15 cellular contexts compared by ENCODE assay signal in genomic region chr2:68799615-68800400, GRCh38.
DNase-seq lines count a peak whose midpoint lies in the region; ATAC-seq, FAIRE-seq and TF ChIP-seq lines count a peak whose summit lies in the region.
"Had no signal": no experiment of that assay in that cellular context is flagged by ENCODE, and none has a peak within 500 bp of the region (broad histone marks: within the 10 kb centered on the region; RNA-seq: fewer than 3 reads in every experiment).

No MANE protein-coding gene starts in this region.

- TF ChIP-seq POLR2A in gastrocnemius medialis (IDR thresholded peaks at IDR 0.05) (no peak), GM12892 (IDR thresholded peaks at IDR 0.05; ENCODE audit: low read depth, low read length) (no peak)

- peak overlapping the region in 4 of 11 experiments; percentile 5 to 95 (median 35); a peak in 5 of 22 replicates for H3K4me2 ChIP-seq in BLaER1 treated with 17β-estradiol and CSF1 and Interleukin-3, amounts not matched to agents 10 nM and 100 nM
- H3K4me2 ChIP-seq in GM23338: no peak overlapping the region
- peak overlapping the region; percentile 98 for H3K4me2 ChIP-seq in keratinocyte (ENCODE audit: control insufficient read depth, extremely low read depth, insufficient read depth, low read depth, low read length)

- peaks cover 0 to 28% (median 6%) of the 10 kb centered on the region in 11 experiments; a peak in 14 of 22 replicates for H3K9me3 ChIP-seq in BLaER1 treated with 17β-estradiol and CSF1 and Interleukin-3, amounts not matched to agents 10 nM and 100 nM (replicated peaks in 1 of 11)
- H3K9me3 ChIP-seq in keratinocyte (ENCODE audit: control insufficient read depth, low read depth, low read length) (no peaks in the 10 kb centered on the region), gastrocnemius medialis (no peaks in the 10 kb centered on the region)
- H3K9me3 ChIP-seq: left lung had no signal

- H3K9me2 ChIP-seq in GM23338 (ENCODE audit: insufficient read depth): peaks cover 8% of the 10 kb centered on the region; the same call in 1 of the 2 replicates

- intact Hi-C loops in gastrocnemius medialis (cut with DNase I; ENCODE audit: low total_unique reads): no loop called here

- H3K27ac ChIP-seq in BLaER1 treated with 17β-estradiol and CSF1 and Interleukin-3, amounts not matched to agents 10 nM and 100 nM: peak overlapping the region in 6 of 11 experiments; percentile 3 to 86 (median 37); a peak in 7 of 22 replicates
- H3K27ac ChIP-seq in GM23338 (ENCODE audit: low read depth) (no peak overlapping the region), keratinocyte (ENCODE audit: control insufficient read depth, insufficient read depth, low read length) (peak overlapping the region; percentile 86), gastrocnemius medialis (no peak overlapping the region)

- in situ Hi-C loops in gastrocnemius medialis (cut with MboI; ENCODE audit: low sequenced_read_pairs in 4 of 4) (no loop called here), KBM-7 (cut with MboI; ENCODE audit: low pct_unique_long_range_greater_than_20kb, low sequenced_read_pairs) (no loop called here)

- H2AFZ ChIP-seq in GM23338 (no peak overlapping the region), keratinocyte (ENCODE audit: control insufficient read depth, low read length) (peak overlapping the region; percentile 77)

- H3K9me3 Mint-ChIP-seq in GM23338 (no peaks in the 10 kb centered on the region; the same call in 2 of the 3 replicates), T-cell (peaks cover 0 to 5% (median 4%) of the 10 kb centered on the region in 3 donors)

- DNase-seq in GM23338 (ENCODE audit: low spot score): peak; percentile 11
- DNase-seq in T-cell: no peak
- DNase-seq in keratinocyte (ENCODE audit: low read depth, low spot score): peak; percentile 77
- no peak for DNase-seq in RPMI8226
- no peak for DNase-seq in gastrocnemius medialis
- DNase-seq in KBM-7: no peak
- no peak for DNase-seq in GM12892 (ENCODE audit: insufficient read length)
- DNase-seq: activated T-cell treated with anti-CD3 and anti-CD28 coated beads, Interleukin-2, amount 50 U/mL, for 1 hour; foreskin fibroblast; left lung; OCI-M1; posterior cingulate gyrus; stimulated activated CD4-positive, alpha-beta T cell treated with anti-CD3 and anti-CD28 coated beads, Interleukin-4, amount 100 ng/mL, for 4 hours; substantia nigra had no signal

- CTCF ChIA-PET in T-cell (lab: Charles Lee): interaction anchor here (1.0 to 1.7 kb wide), 2 partner anchors 48 kb away, joined by 5 to 6 read pairs; no protein-coding TSS in a partner anchor

- H3K79me2 ChIP-seq in GM23338 (replicated peaks; ENCODE audit: insufficient read depth): no peaks in the 10 kb centered on the region
- peaks cover 13% of the 10 kb centered on the region for H3K79me2 ChIP-seq in keratinocyte (ENCODE audit: control insufficient read depth, insufficient read depth, low read length)

- H4K20me1 ChIP-seq in BLaER1 treated with 17β-estradiol and CSF1 and Interleukin-3, amounts not matched to agents 10 nM and 100 nM: 0 out of 22 replicates have a peak, but pooled peaks cover 0 to 10% (median 0%) of the 10 kb centered on the region in 11 experiments
- H4K20me1 ChIP-seq in GM23338 (replicated peaks; ENCODE audit: insufficient read depth) (no peaks in the 10 kb centered on the region), keratinocyte (ENCODE audit: control insufficient read depth, extremely low read depth, insufficient read depth, low read length) (no peaks in the 10 kb centered on the region)

- H3K9ac ChIP-seq in BLaER1 treated with 17β-estradiol and CSF1 and Interleukin-3, amounts not matched to agents 10 nM and 100 nM: no peak overlapping the region; a peak in 1 of 22 replicates
- H3K9ac ChIP-seq in keratinocyte (ENCODE audit: control insufficient read depth, extremely low read depth, insufficient read depth, low read length): peak overlapping the region; percentile 81

- no peaks in the 10 kb centered on the region for H3K27me3 ChIP-seq in BLaER1 treated with 17β-estradiol and CSF1 and Interleukin-3, amounts not matched to agents 10 nM and 100 nM
- H3K27me3 ChIP-seq in GM23338 (ENCODE audit: insufficient read depth) (no peaks in the 10 kb centered on the region), keratinocyte (ENCODE audit: control insufficient read depth, extremely low read depth, insufficient read depth, low read length) (no peaks in the 10 kb centered on the region), gastrocnemius medialis (no peaks in the 10 kb centered on the region)
- H3K27me3 ChIP-seq: left lung had no signal

- no peak overlapping the region for H3K4me3 ChIP-seq in BLaER1 treated with 17β-estradiol and CSF1 and Interleukin-3, amounts not matched to agents 10 nM and 100 nM
- H3K4me3 ChIP-seq in GM23338 (no peak overlapping the region), keratinocyte (ENCODE audit: control insufficient read depth in 2 of 3, extremely low read depth in 1 of 3, insufficient read depth in 2 of 3, low read depth in 1 of 3, low read length in 3 of 3) (peak overlapping the region; percentile 44 to 87 (median 77)), gastrocnemius medialis (no peak overlapping the region)
- H3K4me3 ChIP-seq: left lung had no signal

- no peak for TF ChIP-seq CTCF in GM23338 (conservative IDR thresholded peaks at IDR 0.05; ENCODE audit: low read depth in 2 of 2)
- no peak for TF ChIP-seq CTCF in keratinocyte (optimal IDR thresholded peaks at IDR 0.05 in 1 of 3, IDR thresholded peaks at IDR 0.05 in 1 of 3, conservative IDR thresholded peaks at IDR 0.05 in 1 of 3; ENCODE audit: extremely low read depth in 1 of 3, insufficient read depth in 2 of 3, low read length in 3 of 3)
- TF ChIP-seq CTCF in gastrocnemius medialis (IDR thresholded peaks at IDR 0.05 in 4 of 5, conservative IDR thresholded peaks at IDR 0.05 in 1 of 5): no peak

- H3K4me3 Mint-ChIP-seq in GM23338 (no peak overlapping the region), T-cell (no peak overlapping the region)

- POLR2A ChIA-PET in T-cell (lab: Charles Lee): no interaction called here

- dilution Hi-C loops in keratinocyte (cut with MboI; ENCODE audit: extremely low pct_ligation_motif_present, low sequenced_read_pairs): no loop called here

- no peaks in the 10 kb centered on the region for H3K27me3 Mint-ChIP-seq in GM23338 (ENCODE audit: insufficient read depth, low read depth, poor library complexity)
- no peaks in the 10 kb centered on the region for H3K27me3 Mint-ChIP-seq in T-cell

- FAIRE-seq in keratinocyte (lab: Jason Lieb, UNC) (peak; percentile 98), GM12892 (lab: Jason Lieb, UNC) (no peak)

- H3K36me3 Mint-ChIP-seq in GM23338 (ENCODE audit: low read depth) (no peaks in the 10 kb centered on the region), T-cell (peaks cover 57% of the 10 kb centered on the region)

- peaks cover 72 to 100% (median 91%) of the 10 kb centered on the region in 11 experiments for H3K36me3 ChIP-seq in BLaER1 treated with 17β-estradiol and CSF1 and Interleukin-3, amounts not matched to agents 10 nM and 100 nM
- H3K36me3 ChIP-seq in GM23338 (ENCODE audit: insufficient read depth): no peaks in the 10 kb centered on the region
- H3K36me3 ChIP-seq in keratinocyte (ENCODE audit: control insufficient read depth in 2 of 2, extremely low read depth in 1 of 2, insufficient read depth in 2 of 2, low read length in 2 of 2): peaks cover 0 to 3% of the 10 kb centered on the region in 2 experiments
- no peaks in the 10 kb centered on the region for H3K36me3 ChIP-seq in gastrocnemius medialis

- H3K4me1 ChIP-seq in BLaER1 treated with 17β-estradiol and CSF1 and Interleukin-3, amounts not matched to agents 10 nM and 100 nM: peaks cover 12 to 94% (median 62%) of the 10 kb centered on the region in 10 experiments
- H3K4me1 ChIP-seq in GM23338 (ENCODE audit: insufficient read depth) (no peaks in the 10 kb centered on the region), keratinocyte (ENCODE audit: control insufficient read depth, extremely low read depth, insufficient read depth, low read length) (peaks cover 53% of the 10 kb centered on the region), gastrocnemius medialis (no peaks in the 10 kb centered on the region)

- ATAC-seq in GM23338: peak; percentile 92
- ATAC-seq in T-cell (replicated peaks in 1 of 4): no peak
- no peak for ATAC-seq in gastrocnemius medialis
- ATAC-seq: left lung had no signal

- H3K9me1 ChIP-seq in keratinocyte (ENCODE audit: control insufficient read depth, extremely low read depth, insufficient read depth, low read length): no peaks in the 10 kb centered on the region

- H3K27ac Mint-ChIP-seq in GM23338 (no peak overlapping the region), T-cell (peak overlapping the region; percentile 84 to 90)

- H3K4me1 Mint-ChIP-seq in GM23338 (peaks cover 10% of the 10 kb centered on the region; the same call in 2 of the 3 replicates), T-cell (peaks cover 58 to 71% (median 68%) of the 10 kb centered on the region in 3 donors)

- H3F3A ChIP-seq in GM23338 (replicated peaks; ENCODE audit: low read depth): no peaks in the 10 kb centered on the region

TF ChIP-seq in GM23338, 12 proteins besides CTCF, POLR2A, EP300 and RAD21 (continues in another document):
- TF ChIP-seq ETS1 (IDR thresholded peaks at IDR 0.05) (no peak), EZH2 (IDR thresholded peaks at IDR 0.05; ENCODE audit: low read depth, unreplicated experiment) (no peak), ZNF331 (CRISPR knock-in tag; IDR thresholded peaks at IDR 0.05; ENCODE audit: low read depth) (no peak)

Comparison
In these comparisons a context has a peak if more than half of its experiments do, and no peak if none do; other contexts are left out.
1. H3K27ac ChIP-seq: peak in BLaER1 treated with 17β-estradiol and CSF1 and Interleukin-3, amounts not matched to agents 10 nM and 100 nM (6 of 11) and keratinocyte (single experiment); none in GM23338 (single experiment) and gastrocnemius medialis (0 of 4).
2. H3K4me3 ChIP-seq: peak in keratinocyte (3 of 3); none in BLaER1 treated with 17β-estradiol and CSF1 and Interleukin-3, amounts not matched to agents 10 nM and 100 nM (0 of 10), GM23338 (single experiment) and gastrocnemius medialis (0 of 4).
3. DNase-seq: peak in GM23338 (single experiment) and keratinocyte (single experiment); none in T-cell (0 of 34), RPMI8226 (single experiment), gastrocnemius medialis (0 of 2), KBM-7 (single experiment) and GM12892 (single experiment).